ENCODE assay signal across 8 cellular contexts in the genomic region with DNA sequence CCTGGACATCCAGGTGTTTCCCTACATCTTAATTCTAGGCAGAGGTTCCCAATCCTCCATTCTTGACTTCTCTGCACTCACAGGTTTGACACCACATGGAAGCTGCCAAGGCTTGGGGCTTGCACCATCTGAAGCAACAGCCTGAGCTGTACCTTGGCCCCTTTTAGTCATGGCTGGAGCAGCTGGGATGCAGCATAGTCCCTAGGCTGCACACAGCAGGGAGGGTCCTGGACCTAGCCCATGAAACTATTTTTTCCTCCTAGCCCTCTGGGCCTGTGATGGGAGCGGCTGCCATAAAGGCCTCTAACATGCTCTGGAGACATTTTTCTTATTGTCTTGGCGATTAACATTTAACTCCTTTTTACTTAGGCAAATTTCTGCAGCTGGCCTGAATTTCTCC.
"Had no signal": no experiment of that assay in that cellular context is flagged by ENCODE, and none has a peak within 500 bp of the region (broad histone marks: within the 10 kb centered on the region; RNA-seq: fewer than 3 reads in every experiment).

No MANE protein-coding gene starts in this region.

- ATAC-seq: GM12878 had no signal

- H3K4me3 ChIP-seq: GM12878 had no signal

- FAIRE-seq: G401.6, GM12878, GM12891, GM12892, GM18507, GM19239 had no signal

- DNase-seq: GDM1, GF-D8 had no signal
